23 cellular contexts compared by ENCODE assay signal in the genomic region with DNA sequence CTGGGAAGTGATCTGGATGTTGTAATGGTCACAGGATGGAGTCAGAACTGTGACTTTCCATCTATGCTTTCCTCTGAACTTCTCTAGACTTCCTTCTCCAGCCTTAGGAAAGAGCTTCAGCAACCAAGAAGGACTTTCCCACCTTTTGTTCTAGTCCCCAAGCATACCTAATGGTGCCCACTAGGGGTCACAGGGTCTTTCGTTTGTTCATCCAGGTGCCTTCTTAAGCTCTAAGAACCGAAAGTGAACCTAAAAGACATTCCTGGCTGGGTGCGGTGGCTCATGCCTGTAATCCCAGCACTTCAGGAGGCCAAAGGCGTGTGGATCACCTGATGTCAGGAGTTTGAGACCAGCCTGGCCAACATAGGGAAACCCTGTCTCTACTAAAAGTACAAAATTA. TPM values are rescaled to one million over a fixed set of nuclear protein-coding genes. Genes with fewer than 3 reads are reported as not detected.
DNase-seq lines count a peak whose midpoint lies in the region; ATAC-seq and TF ChIP-seq lines count a peak whose summit lies in the region.
"Had no signal": no experiment of that assay in that cellular context is flagged by ENCODE, and none has a peak within 500 bp of the region (broad histone marks: within the 10 kb centered on the region; RNA-seq: fewer than 3 reads in every experiment).

No MANE protein-coding gene starts in this region.

- no peak for TF ChIP-seq POLR2A in spleen (IDR thresholded peaks at IDR 0.05)

- WGBS in spleen, 5 donors = 84 to 90% (median 88%) methylated on average over 4 of the region's 4 CpGs

- CTCF ChIA-PET in activated naive CD4-positive, alpha-beta T cell treated with anti-CD3 and anti-CD28 coated beads for 36 hours (lab: Charles Lee) = interaction anchor here (0.9 to 7.0 kb wide), 8 partner anchors 10 to 452 kb away, joined by 3 to 73 read pairs (median 6); no protein-coding TSS in a partner anchor
- CTCF ChIA-PET in activated naive CD4-positive, alpha-beta T cell treated with anti-CD3 and anti-CD28 coated beads, Interleukin-2, amount 10 ng/mL, durations not matched to agents 7 days and 5 days (lab: Charles Lee) = interaction anchor here (0.7 to 10.6 kb wide), 6 partner anchors 8 to 77 kb away, joined by 3 to 175 read pairs (median 4); no protein-coding TSS in a partner anchor
- CTCF ChIA-PET in WTC11 (lab: Charles Lee) = interaction anchor here (0.6 to 5.9 kb wide), 32 partner anchors 8 to 334 kb away, joined by 3 to 85 read pairs (median 4); partner anchors contain the start of gene NME5

- no peak overlapping the region for H3K27ac ChIP-seq in spleen
- H3K27ac ChIP-seq: skin epidermis had no signal

- TF ChIP-seq CTCF in HFFc6 (IDR thresholded peaks at IDR 0.05) (0 out of 2 replicates have a peak, but pooled peaks have one; percentile 17), WTC11 (IDR thresholded peaks at IDR 0.05) (0 out of 2 replicates have a peak, but pooled peaks have one; percentile 11), spleen (IDR thresholded peaks at IDR 0.05 in 8 of 11, conservative IDR thresholded peaks at IDR 0.05 in 3 of 11) (no peak)

- peak overlapping the region; percentile 24 for H3K27ac Mint-ChIP-seq in activated naive CD4-positive, alpha-beta T cell treated with anti-CD3 and anti-CD28 coated beads for 36 hours
- no peak overlapping the region for H3K27ac Mint-ChIP-seq in activated naive CD4-positive, alpha-beta T cell treated with anti-CD3 and anti-CD28 coated beads, Interleukin-2, amount 10 ng/mL, durations not matched to agents 7 days and 5 days
- no peak overlapping the region for H3K27ac Mint-ChIP-seq in HFFc6
- no peak overlapping the region for H3K27ac Mint-ChIP-seq in WTC11
- no peak overlapping the region for H3K27ac Mint-ChIP-seq in natural killer cell treated with Interleukin-12 subunit alpha and Interleukin-12 subunit beta and Interleukin-15 and Interleukin-18, amount 100 ng/mL, for 72 hours

- peaks cover 0 to 15% (median 8%) of the 10 kb centered on the region in 6 donors for H3K4me1 ChIP-seq in spleen
- H3K4me1 ChIP-seq: HAP-1 had no signal

- no peak overlapping the region for H3K4me3 Mint-ChIP-seq in activated naive CD4-positive, alpha-beta T cell treated with anti-CD3 and anti-CD28 coated beads for 36 hours
- no peak overlapping the region for H3K4me3 Mint-ChIP-seq in activated naive CD4-positive, alpha-beta T cell treated with anti-CD3 and anti-CD28 coated beads, Interleukin-2, amount 10 ng/mL, durations not matched to agents 7 days and 5 days
- H3K4me3 Mint-ChIP-seq in HFFc6 (no peak overlapping the region), WTC11 (no peak overlapping the region)
- H3K4me3 Mint-ChIP-seq in natural killer cell treated with Interleukin-12 subunit alpha and Interleukin-12 subunit beta and Interleukin-15 and Interleukin-18, amount 100 ng/mL, for 72 hours = no peak overlapping the region

- H3K27me3 Mint-ChIP-seq in activated naive CD4-positive, alpha-beta T cell treated with anti-CD3 and anti-CD28 coated beads for 36 hours (ENCODE audit: low read depth) = no peaks in the 10 kb centered on the region
- H3K27me3 Mint-ChIP-seq in activated naive CD4-positive, alpha-beta T cell treated with anti-CD3 and anti-CD28 coated beads, Interleukin-2, amount 10 ng/mL, durations not matched to agents 7 days and 5 days = peaks cover 3% of the 10 kb centered on the region
- peaks cover 5% of the 10 kb centered on the region for H3K27me3 Mint-ChIP-seq in HFFc6 (ENCODE audit: insufficient read depth)
- H3K27me3 Mint-ChIP-seq in WTC11 (ENCODE audit: low read depth) = peaks cover 59% of the 10 kb centered on the region
- peaks cover 0 to 6% of the 10 kb centered on the region in 2 donors for H3K27me3 Mint-ChIP-seq in natural killer cell treated with Interleukin-12 subunit alpha and Interleukin-12 subunit beta and Interleukin-15 and Interleukin-18, amount 100 ng/mL, for 72 hours
- H3K27me3 Mint-ChIP-seq: naive thymus-derived CD8-positive, alpha-beta T cell had no signal

- ATAC-seq in WTC11 (peak; percentile 63), HG03097 (IDR thresholded peaks at IDR 0.05; ENCODE audit: low FRiP score, unreplicated experiment) (no peak)
- no peak for ATAC-seq in natural killer cell treated with Interleukin-12 subunit alpha and Interleukin-12 subunit beta and Interleukin-15 and Interleukin-18, amount 100 ng/mL, for 72 hours
- ATAC-seq: SK-N-SH treated with all-trans-retinoic acid at 6 μM for 48 hours had no signal

- intact Hi-C loops in activated naive CD4-positive, alpha-beta T cell treated with anti-CD3 and anti-CD28 coated beads for 36 hours (cut with micrococcal nuclease) = no loop called here
- intact Hi-C loops in spleen (cut with DNase I; ENCODE audit: low total_unique reads) = no loop called here

- peaks cover 14% of the 10 kb centered on the region for H3K4me1 Mint-ChIP-seq in activated naive CD4-positive, alpha-beta T cell treated with anti-CD3 and anti-CD28 coated beads for 36 hours (ENCODE audit: low read depth)
- H3K4me1 Mint-ChIP-seq in activated naive CD4-positive, alpha-beta T cell treated with anti-CD3 and anti-CD28 coated beads, Interleukin-2, amount 10 ng/mL, durations not matched to agents 7 days and 5 days = peaks cover 18% of the 10 kb centered on the region
- H3K4me1 Mint-ChIP-seq in HFFc6 (ENCODE audit: low read depth) = no peaks in the 10 kb centered on the region
- peaks cover 31% of the 10 kb centered on the region for H3K4me1 Mint-ChIP-seq in WTC11
- H3K4me1 Mint-ChIP-seq in natural killer cell treated with Interleukin-12 subunit alpha and Interleukin-12 subunit beta and Interleukin-15 and Interleukin-18, amount 100 ng/mL, for 72 hours (ENCODE audit: low read depth in 2 of 2) = no peaks in the 10 kb centered on the region

- DNase-seq in activated naive CD4-positive, alpha-beta T cell treated with anti-CD3 and anti-CD28 coated beads for 36 hours = no peak
- DNase-seq in activated naive CD4-positive, alpha-beta T cell treated with anti-CD3 and anti-CD28 coated beads, Interleukin-2, amount 10 ng/mL, durations not matched to agents 7 days and 5 days = no peak
- no peak for DNase-seq in HFFc6
- DNase-seq in WTC11 (ENCODE audit: low spot score) = peak; percentile 30
- DNase-seq in spleen = peak; percentile 24
- DNase-seq in COR-L47 (lab: John Stamatoyannopoulos, UW) = no peak
- DNase-seq in natural killer cell treated with Interleukin-12 subunit alpha and Interleukin-12 subunit beta and Interleukin-15 and Interleukin-18, amount 100 ng/mL, for 72 hours (ENCODE audit: low spot score) = no peak
- DNase-seq: cortex of kidney, GF-D8, hippocampal formation, Kasumi-1, mammary epithelial cell, NCI-H1417 had no signal

- no peaks in the 10 kb centered on the region for H3K9me3 Mint-ChIP-seq in activated naive CD4-positive, alpha-beta T cell treated with anti-CD3 and anti-CD28 coated beads for 36 hours
- no peaks in the 10 kb centered on the region for H3K9me3 Mint-ChIP-seq in activated naive CD4-positive, alpha-beta T cell treated with anti-CD3 and anti-CD28 coated beads, Interleukin-2, amount 10 ng/mL, durations not matched to agents 7 days and 5 days
- no peaks in the 10 kb centered on the region for H3K9me3 Mint-ChIP-seq in HFFc6
- H3K9me3 Mint-ChIP-seq in WTC11 = no peaks in the 10 kb centered on the region
- no peaks in the 10 kb centered on the region for H3K9me3 Mint-ChIP-seq in natural killer cell treated with Interleukin-12 subunit alpha and Interleukin-12 subunit beta and Interleukin-15 and Interleukin-18, amount 100 ng/mL, for 72 hours
- H3K9me3 Mint-ChIP-seq: activated naive CD4-positive, alpha-beta T cell treated with anti-CD3 and anti-CD28 coated beads, Interleukin-2, amount 50 U/mL, for 72 hours; naive thymus-derived CD8-positive, alpha-beta T cell had no signal

- no peaks in the 10 kb centered on the region for H3K36me3 Mint-ChIP-seq in activated naive CD4-positive, alpha-beta T cell treated with anti-CD3 and anti-CD28 coated beads for 36 hours (ENCODE audit: low read depth)
- H3K36me3 Mint-ChIP-seq in activated naive CD4-positive, alpha-beta T cell treated with anti-CD3 and anti-CD28 coated beads, Interleukin-2, amount 10 ng/mL, durations not matched to agents 7 days and 5 days = no peaks in the 10 kb centered on the region
- H3K36me3 Mint-ChIP-seq in HFFc6 (ENCODE audit: low read depth) (no peaks in the 10 kb centered on the region), WTC11 (no peaks in the 10 kb centered on the region)
- no peaks in the 10 kb centered on the region for H3K36me3 Mint-ChIP-seq in natural killer cell treated with Interleukin-12 subunit alpha and Interleukin-12 subunit beta and Interleukin-15 and Interleukin-18, amount 100 ng/mL, for 72 hours
- H3K36me3 Mint-ChIP-seq: activated naive CD4-positive, alpha-beta T cell treated with anti-CD3 and anti-CD28 coated beads, Interleukin-2, amount 50 U/mL, for 72 hours; naive thymus-derived CD8-positive, alpha-beta T cell had no signal

- H3K4me3 ChIP-seq in spleen = no peak overlapping the region
- H3K4me3 ChIP-seq: HAP-1, skin epidermis had no signal

- no peaks in the 10 kb centered on the region for H3K27me3 ChIP-seq in spleen (replicated peaks in 1 of 7)

- H3K9me3 ChIP-seq in spleen = no peaks in the 10 kb centered on the region

- no peaks in the 10 kb centered on the region for H3K36me3 ChIP-seq in spleen
- H3K36me3 ChIP-seq: HAP-1 had no signal

- POLR2A ChIA-PET in WTC11 (lab: Charles Lee) = no interaction called here

RNA-seq across cellular contexts. Expression of gene WNT8A, which starts 1.8 kb away (rescaled TPM):
- not detected for total RNA-seq in activated naive CD4-positive, alpha-beta T cell treated with anti-CD3 and anti-CD28 coated beads for 36 hours
- not detected for total RNA-seq in HFFc6 (2021; fragmentation: NEBNext Ultra II Directional; extraction: Animal tissue kit (Norgen Biotek cat#: 25700))
- total RNA-seq in WTC11 (2021) = 0.16 TPM in 1 of 3 replicates, not detected in the others
- under 1 TPM in 1 of 7 donors, not detected in 6; 0.60 TPM for total RNA-seq in spleen
- polyA plus RNA-seq in spleen = under 1 TPM in 1 of 3 donors, not detected in 2; 0.05 TPM
- not detected for total RNA-seq in natural killer cell treated with Interleukin-12 subunit alpha and Interleukin-12 subunit beta and Interleukin-15 and Interleukin-18, amount 100 ng/mL, for 72 hours
- total RNA-seq: activated naive CD4-positive, alpha-beta T cell treated with anti-CD3 and anti-CD28 coated beads, Interleukin-2, amount 50 U/mL, for 72 hours; kidney epithelial cell; mammary epithelial cell; naive thymus-derived CD8-positive, alpha-beta T cell; posterior vena cava; urinary bladder had no signal
- polyA plus RNA-seq: AG04450; mammary epithelial cell; naive thymus-derived CD8-positive, alpha-beta T cell; urinary bladder had no signal

RNA-seq across cellular contexts. Expression of gene FAM13B, which starts 49.2 kb away (rescaled TPM):
- 10 to 100 TPM in 1 of 2 experiments, 1 to 10 TPM in 1; 9.4 to 14.5 TPM for total RNA-seq in activated naive CD4-positive, alpha-beta T cell treated with anti-CD3 and anti-CD28 coated beads for 36 hours
- 10 to 100 TPM; 27.5 to 38.2 (median 31.8) TPM for total RNA-seq in HFFc6 (2021; fragmentation: NEBNext Ultra II Directional; extraction: Animal tissue kit (Norgen Biotek cat#: 25700))
- 14.3 to 15.6 TPM (median 15.2 TPM) in 3 replicates for total RNA-seq in WTC11 (2021)
- 10 to 100 TPM; 57.6 to 91.9 (median 67.6) TPM for total RNA-seq in spleen
- polyA plus RNA-seq in spleen = 10 to 100 TPM; 11.3 to 14.5 (median 11.5) TPM
- total RNA-seq in natural killer cell treated with Interleukin-12 subunit alpha and Interleukin-12 subunit beta and Interleukin-15 and Interleukin-18, amount 100 ng/mL, for 72 hours = 10 to 100 TPM; 43.1 to 50.4 TPM

RNA-seq across cellular contexts. Expression of gene NME5, which starts 57.2 kb away (rescaled TPM):
- not detected for total RNA-seq in activated naive CD4-positive, alpha-beta T cell treated with anti-CD3 and anti-CD28 coated beads for 36 hours
- under 1 TPM; 0.21 to 0.84 (median 0.42) TPM for total RNA-seq in HFFc6 (2021; fragmentation: NEBNext Ultra II Directional; extraction: Animal tissue kit (Norgen Biotek cat#: 25700))
- total RNA-seq in WTC11 (2021) = 0.74 to 0.89 TPM in 2 of 3 replicates, not detected in the other
- total RNA-seq in spleen = 1 to 10 TPM in 2 of 7 donors, under 1 TPM in 1, not detected in 4; 0.55 to 1.3 (median 1.1) TPM
- under 1 TPM; 0.13 to 0.47 (median 0.43) TPM for polyA plus RNA-seq in spleen
- total RNA-seq in natural killer cell treated with Interleukin-12 subunit alpha and Interleukin-12 subunit beta and Interleukin-15 and Interleukin-18, amount 100 ng/mL, for 72 hours = not detected
- total RNA-seq: activated naive CD4-positive, alpha-beta T cell treated with anti-CD3 and anti-CD28 coated beads, Interleukin-2, amount 50 U/mL, for 72 hours; naive thymus-derived CD8-positive, alpha-beta T cell had no signal
- polyA plus RNA-seq: naive thymus-derived CD8-positive, alpha-beta T cell had no signal

Comparison
In these comparisons a context has a peak if more than half of its experiments do, and no peak if none do; other contexts are left out.
1. DNase-seq: peak in WTC11 (single experiment) and spleen (single experiment); none in activated naive CD4-positive, alpha-beta T cell treated with anti-CD3 and anti-CD28 coated beads for 36 hours (single experiment), activated naive CD4-positive, alpha-beta T cell treated with anti-CD3 and anti-CD28 coated beads, Interleukin-2, amount 10 ng/mL, durations not matched to agents 7 days and 5 days (single experiment), HFFc6 (single experiment), COR-L47 (single experiment) and natural killer cell treated with Interleukin-12 subunit alpha and Interleukin-12 subunit beta and Interleukin-15 and Interleukin-18, amount 100 ng/mL, for 72 hours (single experiment).
2. CTCF ChIP-seq: peak in HFFc6 (single experiment) and WTC11 (single experiment); none in spleen (0 of 11).